In genomic region chr13:111171629-111172028, GRCh38 we compare ENCODE assay signal across 1 cellular context.
TF ChIP-seq lines count a peak whose summit lies in the region.

No MANE protein-coding gene starts in this region.

TF ChIP-seq in HepG2, 621 proteins besides CTCF, POLR2A, EP300 and RAD21 (continued from another document):
- no peak for TF ChIP-seq ZBTB49 (CRISPR knock-in tag; IDR thresholded peaks at IDR 0.05; ENCODE audit: borderline replicate concordance)
- no peak for TF ChIP-seq ZNF644 (CRISPR knock-in tag; IDR thresholded peaks at IDR 0.05; ENCODE audit: low read depth)
